In the genomic region with DNA sequence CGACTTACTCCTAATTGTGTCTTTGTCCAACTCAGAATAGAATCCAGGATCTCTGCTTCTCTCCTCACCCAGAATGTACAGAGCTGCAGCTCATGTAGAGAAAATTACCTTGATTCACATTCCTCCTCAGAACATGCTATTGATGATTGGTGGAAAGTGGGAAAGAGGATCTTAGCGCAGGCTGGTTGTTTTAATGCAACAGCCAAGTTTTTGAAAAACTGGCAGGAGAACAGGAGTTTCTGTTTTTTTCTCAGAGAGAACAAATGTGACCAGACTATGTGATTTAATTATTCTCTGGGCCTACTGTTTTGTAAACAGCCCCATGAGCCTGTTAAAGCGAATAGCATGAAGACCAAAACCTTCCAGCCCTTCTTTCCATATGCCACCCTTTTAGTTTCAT, we compare ENCODE assay signal across 24 cellular contexts.
"Had no signal": no experiment of that assay in that cellular context is flagged by ENCODE, and none has a peak within 500 bp of the region (broad histone marks: within the 10 kb centered on the region; RNA-seq: fewer than 3 reads in every experiment).

No MANE protein-coding gene starts in this region.

- H3K27ac ChIP-seq: foreskin keratinocyte, hepatocyte, left ventricle myocardium inferior, pancreas, right lobe of liver, tibial artery had no signal

- DNase-seq: activated CD4-positive, alpha-beta T cell treated with anti-CD3 and anti-CD28 coated beads for 36 hours; activated CD4-positive, alpha-beta T cell treated with anti-CD3 and anti-CD28 coated beads, Interleukin-2, amount 50 U/mL, for 4 hours; activated CD8-positive, alpha-beta memory T cell treated with anti-CD3 and anti-CD28 coated beads, Interleukin-2, amount 50 U/mL, for 48 hours; activated naive CD4-positive, alpha-beta T cell; activated T-cell treated with anti-CD3 and anti-CD28 coated beads, Interleukin-2, amount 50 U/mL, for 4 hours; effector CD8-positive, alpha-beta T cell; foreskin keratinocyte; glutamatergic neuron; immature natural killer cell; kidney glomerular epithelial cell; left ventricle myocardium inferior; mammary epithelial cell; nephron progenitor cell; pancreas; right lobe of liver; stimulated activated CD4-positive, alpha-beta T cell treated with anti-CD3 and anti-CD28 coated beads, Interleukin-2, amount 100 ng/mL, for 24 hours; T-helper 9 cell; tibial artery had no signal

- H3K27me3 Mint-ChIP-seq: activated CD4-positive, alpha-beta T cell treated with anti-CD3 and anti-CD28 coated beads for 36 hours; activated naive CD8-positive, alpha-beta T cell had no signal

- H3K27ac Mint-ChIP-seq: activated CD4-positive, alpha-beta T cell treated with anti-CD3 and anti-CD28 coated beads for 36 hours; activated naive CD8-positive, alpha-beta T cell; activated T-helper 2 cell treated with anti-CD3 and anti-CD28 coated beads, Interferon-gamma antibody, Interleukin-2, Interleukin-4, amounts not matched to agents 10 μg/mL and 5 μg/mL and 100 μg/mL, durations not matched to agents 14 hours and 24 hours and 36 hours; nephron progenitor cell; stimulated activated effector memory CD8-positive, alpha-beta T cell treated with anti-CD3 and anti-CD28 coated beads, Interleukin-12 subunit alpha, Interleukin-12 subunit beta, amount 100 ng/mL, for 72 hours; WTC11 had no signal

- H3K9me3 ChIP-seq: left ventricle myocardium inferior, pancreas, right lobe of liver, tibial artery had no signal

- H3K4me1 ChIP-seq: foreskin keratinocyte, left ventricle myocardium inferior, pancreas, right lobe of liver, tibial artery had no signal

- ATAC-seq: activated CD4-positive, alpha-beta T cell treated with anti-CD3 and anti-CD28 coated beads for 36 hours; activated T-cell treated with anti-CD3 and anti-CD28 coated beads, Interleukin-2, amount 50 U/mL, for 4 hours; foreskin keratinocyte; pancreas; right lobe of liver; stimulated activated effector memory CD8-positive, alpha-beta T cell treated with anti-CD3 and anti-CD28 coated beads, Interleukin-12 subunit alpha, Interleukin-12 subunit beta, amount 100 ng/mL, for 72 hours; WTC11 had no signal

- H3K4me2 ChIP-seq: hepatocyte had no signal

- H3K4me3 ChIP-seq: hepatocyte, left ventricle myocardium inferior, pancreas, right lobe of liver, skin epidermis, tibial artery had no signal

- H2AFZ ChIP-seq: hepatocyte had no signal

- H3K4me3 Mint-ChIP-seq: activated CD4-positive, alpha-beta T cell treated with anti-CD3 and anti-CD28 coated beads for 36 hours; activated naive CD8-positive, alpha-beta T cell; activated T-cell treated with anti-CD3 and anti-CD28 coated beads, Interleukin-2, amount 50 U/mL, for 4 hours; immature natural killer cell; nephron progenitor cell; stimulated activated effector memory CD8-positive, alpha-beta T cell treated with anti-CD3 and anti-CD28 coated beads, Interleukin-12 subunit alpha, Interleukin-12 subunit beta, amount 100 ng/mL, for 72 hours; WTC11 had no signal

- H3K9me3 Mint-ChIP-seq: activated T-cell treated with anti-CD3 and anti-CD28 coated beads, Interleukin-2, amount 50 U/mL, for 4 hours; activated T-helper 2 cell treated with anti-CD3 and anti-CD28 coated beads, Interferon-gamma antibody, Interleukin-2, Interleukin-4, amounts not matched to agents 10 μg/mL and 5 μg/mL and 100 μg/mL, durations not matched to agents 14 hours and 24 hours and 36 hours; immature natural killer cell; stimulated activated effector memory CD8-positive, alpha-beta T cell treated with anti-CD3 and anti-CD28 coated beads, Interleukin-12 subunit alpha, Interleukin-12 subunit beta, amount 100 ng/mL, for 72 hours had no signal

- H3K27me3 ChIP-seq: foreskin keratinocyte, hepatocyte, pancreas, right lobe of liver, tibial artery had no signal

- H3K4me1 Mint-ChIP-seq: immature natural killer cell, nephron progenitor cell had no signal
